1 cellular context compared by ENCODE assay signal in the genomic region with DNA sequence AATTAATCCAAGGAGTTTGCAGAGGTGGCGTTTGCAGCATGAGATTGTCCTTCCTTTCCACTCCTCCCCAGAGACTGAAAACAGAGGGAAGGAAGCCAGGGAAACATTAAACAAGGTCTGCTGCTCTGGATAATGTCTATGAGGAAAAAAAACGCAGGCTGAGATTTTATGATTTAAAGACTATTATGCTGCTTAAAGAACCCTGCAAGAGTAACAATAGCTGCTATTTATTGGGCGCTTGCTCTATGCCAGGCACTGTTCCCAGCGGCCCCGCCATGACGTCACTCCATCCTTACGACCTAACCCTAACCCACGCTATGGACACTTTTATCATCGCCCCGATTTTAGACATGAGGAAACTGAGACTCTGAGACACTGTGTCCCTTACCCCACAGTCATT.
TF ChIP-seq lines count a peak whose summit lies in the region.

No MANE protein-coding gene starts in this region.

TF ChIP-seq in GM23338, 12 proteins besides CTCF, POLR2A, EP300 and RAD21 (continued from another document):
- TF ChIP-seq ZNF462 (CRISPR knock-in tag; IDR thresholded peaks at IDR 0.05), result no peak
- no peak for TF ChIP-seq CREB1 (CRISPR knock-in tag; IDR thresholded peaks at IDR 0.05; ENCODE audit: low read depth)
- no peak for TF ChIP-seq REST (IDR thresholded peaks at IDR 0.05; ENCODE audit: unreplicated experiment)
- no peak for TF ChIP-seq ZNF331 (CRISPR knock-in tag; IDR thresholded peaks at IDR 0.05; ENCODE audit: low read depth)
- TF ChIP-seq ETS1 (IDR thresholded peaks at IDR 0.05), result no peak
